In the genomic region with DNA sequence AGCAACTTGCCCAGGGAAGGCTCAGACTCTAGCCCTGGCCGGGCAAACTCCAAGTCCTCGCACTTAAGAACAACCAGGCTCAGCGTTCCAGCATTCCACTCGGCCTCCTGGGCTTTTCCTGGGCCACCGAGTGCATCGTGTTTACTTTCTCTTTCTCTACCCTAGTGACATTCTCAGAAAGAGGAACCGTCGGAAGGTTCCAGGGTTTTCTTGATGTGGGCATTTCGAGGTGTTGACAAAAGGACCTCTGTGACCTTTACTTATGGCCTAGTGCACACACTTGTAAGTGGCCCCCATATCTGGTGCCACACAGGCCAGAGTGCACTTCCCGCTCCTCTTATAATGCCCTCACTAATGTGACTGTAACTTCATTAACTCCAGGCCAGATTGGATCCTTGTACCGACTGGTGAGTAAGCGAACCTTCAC, we compare ENCODE assay signal across 11 cellular contexts. TPM values are rescaled to one million over a fixed set of nuclear protein-coding genes. Genes with fewer than 3 reads are reported as not detected.
A peak's percentile ranks its signal among the peaks of the same experiment; 100 is the strongest.
DNase-seq lines count a peak whose midpoint lies in the region; ATAC-seq and TF ChIP-seq lines count a peak whose summit lies in the region.
"Had no signal": no experiment of that assay in that cellular context is flagged by ENCODE, and none has a peak within 500 bp of the region (broad histone marks: within the 10 kb centered on the region; RNA-seq: fewer than 3 reads in every experiment).

No MANE protein-coding gene starts in this region.

- H3K36me3 Mint-ChIP-seq in activated T-cell treated with anti-CD3 and anti-CD28 coated beads, Interleukin-2, amount 50 U/mL, for 72 hours (ENCODE audit: insufficient read depth in 2 of 2), result peaks cover 4% of the 10 kb centered on the region in 2 donors
- peaks cover 14% of the 10 kb centered on the region for H3K36me3 Mint-ChIP-seq in activated T-helper 17 cell treated with anti-CD3 and anti-CD28 coated beads, Interleukin-2, amount 50 U/mL, for 72 hours (ENCODE audit: low read depth)
- no peaks in the 10 kb centered on the region for H3K36me3 Mint-ChIP-seq in memory B cell

- H3K36me3 ChIP-seq in thyroid gland, result no peaks in the 10 kb centered on the region

- peaks cover 10% of the 10 kb centered on the region for H3K27me3 Mint-ChIP-seq in activated T-cell treated with anti-CD3 and anti-CD28 coated beads, Interleukin-2, amount 50 U/mL, for 72 hours (ENCODE audit: low read depth)
- no peaks in the 10 kb centered on the region for H3K27me3 Mint-ChIP-seq in activated T-helper 17 cell treated with anti-CD3 and anti-CD28 coated beads, Interleukin-2, amount 50 U/mL, for 72 hours
- H3K27me3 Mint-ChIP-seq in memory B cell, result peaks cover 4% of the 10 kb centered on the region

- peaks cover 26% of the 10 kb centered on the region for H3K4me1 Mint-ChIP-seq in activated T-cell treated with anti-CD3 and anti-CD28 coated beads, Interleukin-2, amount 50 U/mL, for 72 hours (ENCODE audit: low read depth)
- peaks cover 5% of the 10 kb centered on the region for H3K4me1 Mint-ChIP-seq in activated T-helper 17 cell treated with anti-CD3 and anti-CD28 coated beads, Interleukin-2, amount 50 U/mL, for 72 hours
- peaks cover 14% of the 10 kb centered on the region for H3K4me1 Mint-ChIP-seq in memory B cell

- ATAC-seq in activated T-cell treated with anti-CD3 and anti-CD28 coated beads, Interleukin-2, amount 50 U/mL, for 72 hours (replicated peaks in 1 of 2), result no peak
- ATAC-seq in activated T-helper 17 cell treated with anti-CD3 and anti-CD28 coated beads, Interleukin-2, amount 50 U/mL, for 72 hours (replicated peaks), result no peak
- ATAC-seq in memory B cell (ENCODE audit: low read depth), result no peak
- ATAC-seq in GM21737 (IDR thresholded peaks at IDR 0.05; ENCODE audit: unreplicated experiment), result no peak
- ATAC-seq: left cardiac atrium, right cardiac atrium, Right ventricle myocardium inferior had no signal

- no peaks in the 10 kb centered on the region for H3K9me3 Mint-ChIP-seq in activated T-cell treated with anti-CD3 and anti-CD28 coated beads, Interleukin-2, amount 50 U/mL, for 72 hours
- no peaks in the 10 kb centered on the region for H3K9me3 Mint-ChIP-seq in activated T-helper 17 cell treated with anti-CD3 and anti-CD28 coated beads, Interleukin-2, amount 50 U/mL, for 72 hours
- no peaks in the 10 kb centered on the region for H3K9me3 Mint-ChIP-seq in memory B cell

- DNase-seq in activated T-cell treated with anti-CD3 and anti-CD28 coated beads, Interleukin-2, amount 50 U/mL, for 72 hours, result no peak
- no peak for DNase-seq in activated T-cell treated with anti-CD3 and anti-CD28 coated beads, Interleukin-2, amount 50 U/mL, for 48 hours
- no peak for DNase-seq in memory B cell (ENCODE audit: low spot score in 2 of 2)
- no peak for DNase-seq in thyroid gland
- DNase-seq in Ammon's horn (ENCODE audit: low spot score), result no peak
- DNase-seq in NCI-H1930 (lab: John Stamatoyannopoulos, UW), result no peak
- DNase-seq: left cardiac atrium, right cardiac atrium had no signal

- H3K4me3 ChIP-seq in thyroid gland (replicated peaks in 1 of 3), result no peak overlapping the region

- TF ChIP-seq CTCF in thyroid gland (IDR thresholded peaks at IDR 0.05), result no peak

- peak overlapping the region; percentile 78 to 92 (median 84) for H3K27ac ChIP-seq in thyroid gland

- peak overlapping the region; percentile 12 for H3K27ac Mint-ChIP-seq in activated T-cell treated with anti-CD3 and anti-CD28 coated beads, Interleukin-2, amount 50 U/mL, for 72 hours
- peak overlapping the region; percentile 44 for H3K27ac Mint-ChIP-seq in activated T-helper 17 cell treated with anti-CD3 and anti-CD28 coated beads, Interleukin-2, amount 50 U/mL, for 72 hours
- H3K27ac Mint-ChIP-seq in memory B cell, result no peak overlapping the region

- no peaks in the 10 kb centered on the region for H3K27me3 ChIP-seq in thyroid gland

- H3K4me3 Mint-ChIP-seq in activated T-cell treated with anti-CD3 and anti-CD28 coated beads, Interleukin-2, amount 50 U/mL, for 72 hours, result peak overlapping the region in 1 of 2 donors; percentile 72
- H3K4me3 Mint-ChIP-seq in activated T-helper 17 cell treated with anti-CD3 and anti-CD28 coated beads, Interleukin-2, amount 50 U/mL, for 72 hours, result peak overlapping the region; percentile 30
- H3K4me3 Mint-ChIP-seq in memory B cell, result peak overlapping the region; percentile 30

- H3K4me1 ChIP-seq in thyroid gland, result peaks cover 33 to 47% of the 10 kb centered on the region in 2 donors

- intact Hi-C loops in thyroid gland (cut with DNase I), result no loop called here

- peak in 1 of 2 donors; percentile 17 for TF ChIP-seq POLR2A in thyroid gland (IDR thresholded peaks at IDR 0.05)

- WGBS in thyroid gland, 2 donors, result 47 to 54% methylated on average over 9 to 12 of the region's 12 CpGs

- H3K9me3 ChIP-seq in thyroid gland, result no peaks in the 10 kb centered on the region

RNA-seq across cellular contexts. Expression of a gene that starts 3.1 kb away (rescaled TPM):
- 10 to 100 TPM; 35.8 to 39.8 TPM for total RNA-seq in activated T-cell treated with anti-CD3 and anti-CD28 coated beads, Interleukin-2, amount 50 U/mL, for 72 hours
- 10 to 100 TPM; 46.4 to 85.9 TPM for total RNA-seq in activated T-helper 17 cell treated with anti-CD3 and anti-CD28 coated beads, Interleukin-2, amount 50 U/mL, for 72 hours
- total RNA-seq in thyroid gland, result 10 to 100 TPM; 22.8 to 42.7 (median 29.8) TPM

RNA-seq across cellular contexts. Expression of a gene that starts 11.8 kb away (rescaled TPM):
- under 1 TPM in 1 of 2 donors, not detected in 1; 0.22 TPM for total RNA-seq in activated T-cell treated with anti-CD3 and anti-CD28 coated beads, Interleukin-2, amount 50 U/mL, for 72 hours
- not detected for total RNA-seq in activated T-helper 17 cell treated with anti-CD3 and anti-CD28 coated beads, Interleukin-2, amount 50 U/mL, for 72 hours
- total RNA-seq in thyroid gland, result not detected
- total RNA-seq: left cardiac atrium, right cardiac atrium, Right ventricle myocardium inferior had no signal
